In the genomic region with DNA sequence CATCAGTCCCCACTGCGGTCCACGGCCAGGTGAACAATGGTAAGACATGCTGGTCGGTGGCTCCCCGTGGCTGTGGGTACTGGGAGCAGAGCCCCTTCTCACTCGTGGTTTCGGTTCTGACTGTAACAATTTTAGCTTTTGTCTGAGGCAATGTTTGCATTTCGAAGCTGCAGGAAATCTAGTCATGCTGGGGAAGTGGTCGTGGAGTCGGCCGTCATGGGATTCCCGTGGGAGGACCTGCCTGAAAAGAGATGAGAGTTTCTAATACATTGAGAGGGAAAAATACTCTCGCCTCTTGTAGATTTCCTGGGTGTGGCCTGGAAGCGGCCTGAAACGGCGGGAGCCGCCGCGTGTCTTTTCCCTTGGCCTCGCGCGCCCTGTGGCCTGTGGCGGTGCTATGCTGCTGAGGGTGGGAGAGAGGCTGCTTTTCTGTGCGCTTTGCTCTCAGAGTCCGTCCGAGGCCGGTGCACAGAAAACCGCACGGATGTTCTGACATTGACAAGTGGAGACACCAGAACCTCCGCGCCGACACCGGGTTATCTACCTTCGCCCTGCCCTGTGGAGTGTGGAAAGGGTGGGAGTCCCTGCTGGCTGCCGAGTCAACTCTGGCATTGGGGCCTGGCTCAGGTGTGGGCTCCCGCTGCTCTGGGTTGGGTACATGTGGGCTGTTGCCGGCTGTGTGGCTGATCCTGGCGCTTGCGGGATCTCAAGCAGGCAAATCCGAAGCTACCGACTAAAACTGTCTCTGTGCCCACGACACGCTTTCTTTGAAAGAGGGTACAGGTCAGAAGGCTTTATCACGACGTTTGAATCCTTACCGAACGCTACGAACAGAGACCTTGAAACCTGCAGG, we compare ENCODE assay signal across 13 cellular contexts.
A peak's percentile ranks its signal among the peaks of the same experiment; 100 is the strongest.
DNase-seq lines count a peak whose midpoint lies in the region; ATAC-seq, FAIRE-seq and TF ChIP-seq lines count a peak whose summit lies in the region.
"Had no signal": no experiment of that assay in that cellular context is flagged by ENCODE, and none has a peak within 500 bp of the region (broad histone marks: within the 10 kb centered on the region; RNA-seq: fewer than 3 reads in every experiment).

No MANE protein-coding gene starts in this region.

- H3K27me3 Mint-ChIP-seq in activated CD8-positive, alpha-beta memory T cell treated with anti-CD3 and anti-CD28 coated beads, Interleukin-2, amount 10 ng/mL, durations not matched to agents 7 days and 5 days, result no peaks in the 10 kb centered on the region
- H3K27me3 Mint-ChIP-seq in stimulated activated naive B cell treated with anti-CD40 and anti-IgM and Interleukin-4, amounts not matched to agents 10 μg/mL and 1 μg/mL and 100 μg/mL, for 72 hours, result no peaks in the 10 kb centered on the region

- TF ChIP-seq EP300 in H1 (IDR thresholded peaks at IDR 0.05; ENCODE audit: borderline replicate concordance in 1 of 2, low read depth in 2 of 2, low read length in 2 of 2), result no peak

- no peak overlapping the region for H2AFZ ChIP-seq in PC-3 (ENCODE audit: low read length)
- H2AFZ ChIP-seq in H1 (ENCODE audit: low read length), result no peak overlapping the region

- WGBS in H1 (ENCODE audit: extremely low coverage in 1 of 2, insufficient coverage in 1 of 2, insufficient read length in 1 of 2, insufficient replicate concordance in 2 of 2, low coverage in 1 of 2, low lambda C conversion rate in 2 of 2, missing lambda C conversion rate in 1 of 2), 2 experiments, result 95% methylated on average over 47 of the region's 47 CpGs; no CpG with 5 or more reads in 1 of the 2 experiments

- no peak overlapping the region for H3K4me2 ChIP-seq in PC-3 (ENCODE audit: low read length)
- H3K4me2 ChIP-seq in H1 (ENCODE audit: insufficient read depth in 1 of 2, low read depth in 2 of 2, low read length in 2 of 2), result no peak overlapping the region

- no peak overlapping the region for H3K4ac ChIP-seq in H1 (replicated peaks; ENCODE audit: insufficient read length, low read depth, low read length)

- H3K9me3 ChIP-seq in PC-3 (ENCODE audit: low read length), result no peaks in the 10 kb centered on the region
- no peaks in the 10 kb centered on the region; a peak in 1 of 4 replicates for H3K9me3 ChIP-seq in H1 (ENCODE audit: insufficient read depth in 2 of 2, low read depth in 1 of 2, low read length in 1 of 2)
- H3K9me3 ChIP-seq: heart left ventricle, thoracic aorta had no signal

- H3F3A ChIP-seq in PC-3 (ENCODE audit: low read length, unreplicated experiment), result peaks cover 4% of the 10 kb centered on the region

- intact Hi-C loops in PC-3 (cut with micrococcal nuclease), result no loop called here

- no peak overlapping the region for H4K91ac ChIP-seq in H1 (replicated peaks; ENCODE audit: insufficient read length, low read length)

- POLR2A ChIA-PET in PC-3 (lab: Charles Lee; ENCODE audit: unreplicated experiment) (interaction anchor here (0.5 to 0.6 kb wide), 2 partner anchors 83 to 217 kb away, joined by 3 to 12 read pairs; no protein-coding TSS in a partner anchor), H1 (lab: Charles Lee; ENCODE audit: partially characterized antibody) (interaction anchor here (0.7 kb wide), 1 partner anchor 81 kb away, joined by 3 read pairs; no protein-coding TSS in a partner anchor)

- peaks cover 40% of the 10 kb centered on the region for H3K4me1 Mint-ChIP-seq in activated CD8-positive, alpha-beta memory T cell treated with anti-CD3 and anti-CD28 coated beads, Interleukin-2, amount 10 ng/mL, durations not matched to agents 7 days and 5 days
- H3K4me1 Mint-ChIP-seq in stimulated activated naive B cell treated with anti-CD40 and anti-IgM and Interleukin-4, amounts not matched to agents 10 μg/mL and 1 μg/mL and 100 μg/mL, for 72 hours, result peaks cover 23 to 50% of the 10 kb centered on the region in 2 donors

- no peak overlapping the region for H2BK20ac ChIP-seq in H1 (ENCODE audit: low read length)

- H3K36me3 ChIP-seq in PC-3 (ENCODE audit: low read depth, low read length), result peaks cover 30% of the 10 kb centered on the region
- peaks cover 6 to 46% (median 31%) of the 10 kb centered on the region in 4 experiments for H3K36me3 ChIP-seq in H1 (ENCODE audit: control insufficient read depth in 2 of 4, insufficient read depth in 4 of 4, low read length in 3 of 4)

- no peak overlapping the region for H3K18ac ChIP-seq in H1 (ENCODE audit: extremely low read depth, low read length)

- FAIRE-seq in H1 (lab: Jason Lieb, UNC), result no peak

- peaks cover 5% of the 10 kb centered on the region; the same call in 1 of the 2 replicates for H3K4me1 ChIP-seq in PC-3 (ENCODE audit: insufficient read depth, low read length)
- H3K4me1 ChIP-seq in H1 (replicated peaks in 1 of 4; ENCODE audit: control insufficient read depth in 3 of 4, insufficient read depth in 4 of 4, low read length in 3 of 4), result no peaks in the 10 kb centered on the region; a peak in 1 of 7 replicates

- H3K36me3 Mint-ChIP-seq in activated CD8-positive, alpha-beta memory T cell treated with anti-CD3 and anti-CD28 coated beads, Interleukin-2, amount 10 ng/mL, durations not matched to agents 7 days and 5 days, result peaks cover 30% of the 10 kb centered on the region
- peaks cover 24 to 37% of the 10 kb centered on the region in 2 donors for H3K36me3 Mint-ChIP-seq in stimulated activated naive B cell treated with anti-CD40 and anti-IgM and Interleukin-4, amounts not matched to agents 10 μg/mL and 1 μg/mL and 100 μg/mL, for 72 hours

- no peak overlapping the region for H2BK120ac ChIP-seq in H1 (replicated peaks; ENCODE audit: low read depth, low read length)

- H3K56ac ChIP-seq in H1 (replicated peaks; ENCODE audit: insufficient read length, low read depth, low read length), result no peak overlapping the region

- no peaks in the 10 kb centered on the region for H3K27me3 ChIP-seq in PC-3 (ENCODE audit: low read length)
- no peaks in the 10 kb centered on the region for H3K27me3 ChIP-seq in H1 (replicated peaks in 1 of 4; ENCODE audit: control insufficient read depth in 3 of 4, extremely low read depth in 1 of 4, insufficient read depth in 3 of 4, low read length in 3 of 4)
- H3K27me3 ChIP-seq: heart left ventricle had no signal

- no peaks in the 10 kb centered on the region for H3K79me2 ChIP-seq in PC-3 (ENCODE audit: low read length)
- H3K79me2 ChIP-seq in H1 (ENCODE audit: control insufficient read depth in 1 of 2, insufficient read depth in 2 of 2, low read length in 2 of 2), result no peaks in the 10 kb centered on the region

- no peak overlapping the region for H2BK5ac ChIP-seq in H1 (ENCODE audit: low read depth, low read length)

- DNase-seq in activated CD8-positive, alpha-beta memory T cell treated with anti-CD3 and anti-CD28 coated beads, Interleukin-2, amount 10 ng/mL, durations not matched to agents 7 days and 5 days, result no peak
- no peak for DNase-seq in activated CD8-positive, alpha-beta memory T cell treated with anti-CD3 and anti-CD28 coated beads, Interleukin-2, amount 50 U/mL, for 4 hours
- DNase-seq in PC-3, result no peak
- DNase-seq in H1 (ENCODE audit: low read depth in 1 of 2, low spot score in 2 of 2), result no peak
- DNase-seq in stimulated activated naive B cell treated with anti-CD40 and anti-IgM and Interleukin-4, amounts not matched to agents 10 μg/mL and 1 μg/mL and 100 μg/mL, for 72 hours, result no peak
- no peak for DNase-seq in NCI-H2029 treated with DMSO at 0.1 percent for 48 hours (lab: John Stamatoyannopoulos, UW)
- no peak for DNase-seq in central memory CD4-positive, alpha-beta T cell
- DNase-seq: amygdala, heart left ventricle, mammary epithelial cell, NCI-H510A treated with DMSO at 0.1 percent for 48 hours had no signal

- 0 out of 2 replicates have a peak, but pooled peaks cover 2% of the 10 kb centered on the region for H3K79me1 ChIP-seq in H1 (ENCODE audit: low read depth, low read length)

- H3K23me2 ChIP-seq in H1 (ENCODE audit: low read depth, low read length), result no peaks in the 10 kb centered on the region

- H3K27ac Mint-ChIP-seq in activated CD8-positive, alpha-beta memory T cell treated with anti-CD3 and anti-CD28 coated beads, Interleukin-2, amount 10 ng/mL, durations not matched to agents 7 days and 5 days, result peak overlapping the region; percentile 33
- peak overlapping the region; percentile 84 for H3K27ac Mint-ChIP-seq in stimulated activated naive B cell treated with anti-CD40 and anti-IgM and Interleukin-4, amounts not matched to agents 10 μg/mL and 1 μg/mL and 100 μg/mL, for 72 hours

- TF ChIP-seq CTCF in PC-3 (conservative IDR thresholded peaks at IDR 0.05; ENCODE audit: low read depth, low read length) (no peak), H1 (IDR thresholded peaks at IDR 0.05; ENCODE audit: control extremely low read depth in 1 of 3, insufficient read depth in 1 of 3, low read depth in 1 of 3, low read length in 3 of 3) (no peak)

- H3K4me3 ChIP-seq in PC-3 (ENCODE audit: low read length), result no peak overlapping the region
- no peak overlapping the region for H3K4me3 ChIP-seq in H1 (ENCODE audit: extremely low read depth in 1 of 4, insufficient read depth in 2 of 4, low read depth in 3 of 4, low read length in 4 of 4)
- H3K4me3 ChIP-seq: heart left ventricle, thoracic aorta had no signal

- TF ChIP-seq RAD21 in H1 (IDR thresholded peaks at IDR 0.05 in 1 of 2, conservative IDR thresholded peaks at IDR 0.05 in 1 of 2; ENCODE audit: low read depth in 2 of 2, low read length in 2 of 2), result no peak

- H3K9ac ChIP-seq in PC-3 (ENCODE audit: low read length) (no peak overlapping the region), H1 (replicated peaks in 1 of 4; ENCODE audit: extremely low read depth in 1 of 4, low read depth in 3 of 4, low read length in 3 of 4) (no peak overlapping the region)

- H3K9me3 Mint-ChIP-seq in activated CD8-positive, alpha-beta memory T cell treated with anti-CD3 and anti-CD28 coated beads, Interleukin-2, amount 10 ng/mL, durations not matched to agents 7 days and 5 days (ENCODE audit: low read depth), result no peaks in the 10 kb centered on the region
- no peaks in the 10 kb centered on the region for H3K9me3 Mint-ChIP-seq in stimulated activated naive B cell treated with anti-CD40 and anti-IgM and Interleukin-4, amounts not matched to agents 10 μg/mL and 1 μg/mL and 100 μg/mL, for 72 hours

- H3K9me2 ChIP-seq in PC-3 (replicated peaks; ENCODE audit: low read length), result no peaks in the 10 kb centered on the region

- no TSS peak for BruUV-seq in PC-3 (replicated peaks; lab: Mats Ljungman, UMichigan)

- TF ChIP-seq POLR2A in H1 (IDR thresholded peaks at IDR 0.05; ENCODE audit: control extremely low read depth in 1 of 2, low read depth in 2 of 2, low read length in 2 of 2), result no peak

- no peaks in the 10 kb centered on the region for H4K20me1 ChIP-seq in PC-3 (ENCODE audit: low read length)
- H4K20me1 ChIP-seq in H1 (replicated peaks in 1 of 2; ENCODE audit: control insufficient read depth in 1 of 2, insufficient read depth in 2 of 2, low read length in 2 of 2), result peaks cover 5 to 12% of the 10 kb centered on the region in 2 experiments

- 0 out of 2 replicates have a peak overlapping the region, but pooled peaks have one; percentile 1 for H3K27ac ChIP-seq in PC-3 (ENCODE audit: low read length)
- no peak overlapping the region for H3K27ac ChIP-seq in H1 (ENCODE audit: low read depth, low read length)
- H3K27ac ChIP-seq: thoracic aorta had no signal

- no peak overlapping the region for H4K5ac ChIP-seq in H1 (ENCODE audit: insufficient read length, low read depth, low read length)

- CTCF ChIA-PET in activated CD8-positive, alpha-beta memory T cell treated with anti-CD3 and anti-CD28 coated beads, Interleukin-2, amount 10 ng/mL, durations not matched to agents 7 days and 5 days (lab: Charles Lee), result interaction anchor here (1.2 kb wide), 1 partner anchor 33 kb away, joined by 4 read pairs; no protein-coding TSS in a partner anchor
- CTCF ChIA-PET in PC-3 (lab: Charles Lee), result no interaction called here
- CTCF ChIA-PET in H1 (lab: Charles Lee; ENCODE audit: partially characterized antibody), result interaction anchor here (0.5 kb wide), 1 partner anchor 115 kb away, joined by 3 read pairs; no protein-coding TSS in a partner anchor

- no peak overlapping the region for H3K4me3 Mint-ChIP-seq in activated CD8-positive, alpha-beta memory T cell treated with anti-CD3 and anti-CD28 coated beads, Interleukin-2, amount 10 ng/mL, durations not matched to agents 7 days and 5 days
- H3K4me3 Mint-ChIP-seq in stimulated activated naive B cell treated with anti-CD40 and anti-IgM and Interleukin-4, amounts not matched to agents 10 μg/mL and 1 μg/mL and 100 μg/mL, for 72 hours, result no peak overlapping the region

- no peak for ATAC-seq in activated CD8-positive, alpha-beta memory T cell treated with anti-CD3 and anti-CD28 coated beads, Interleukin-2, amount 10 ng/mL, durations not matched to agents 7 days and 5 days
- no peak for ATAC-seq in PC-3
- ATAC-seq in stimulated activated naive B cell treated with anti-CD40 and anti-IgM and Interleukin-4, amounts not matched to agents 10 μg/mL and 1 μg/mL and 100 μg/mL, for 72 hours (replicated peaks), result peak; percentile 43 to 62
- no peak for ATAC-seq in HG03354 (IDR thresholded peaks at IDR 0.05; ENCODE audit: poor library complexity, severe bottlenecking, unreplicated experiment)

- no peak overlapping the region for H2BK12ac ChIP-seq in H1 (ENCODE audit: low read depth, low read length)

- no peak overlapping the region for H3K14ac ChIP-seq in H1 (ENCODE audit: insufficient read length)

- no peak overlapping the region for H2BK15ac ChIP-seq in H1 (ENCODE audit: low read length)

- no peak overlapping the region for H2AK5ac ChIP-seq in H1 (ENCODE audit: low read depth, low read length)

- no peak overlapping the region for H3K23ac ChIP-seq in H1 (ENCODE audit: insufficient read length)

- no peak overlapping the region; the same call in 1 of the 2 replicates for H4K8ac ChIP-seq in H1 (ENCODE audit: extremely low read depth, insufficient read depth, low read length)

Comparison
In these comparisons a context has a peak if more than half of its experiments do, and no peak if none do; other contexts are left out.
1. ATAC-seq: peak in stimulated activated naive B cell treated with anti-CD40 and anti-IgM and Interleukin-4, amounts not matched to agents 10 μg/mL and 1 μg/mL and 100 μg/mL, for 72 hours (2 of 2); none in activated CD8-positive, alpha-beta memory T cell treated with anti-CD3 and anti-CD28 coated beads, Interleukin-2, amount 10 ng/mL, durations not matched to agents 7 days and 5 days (single experiment), PC-3 (single experiment) and HG03354 (single experiment).